Comparison of ENCODE assay signal across 1 cellular context in the genomic region with DNA sequence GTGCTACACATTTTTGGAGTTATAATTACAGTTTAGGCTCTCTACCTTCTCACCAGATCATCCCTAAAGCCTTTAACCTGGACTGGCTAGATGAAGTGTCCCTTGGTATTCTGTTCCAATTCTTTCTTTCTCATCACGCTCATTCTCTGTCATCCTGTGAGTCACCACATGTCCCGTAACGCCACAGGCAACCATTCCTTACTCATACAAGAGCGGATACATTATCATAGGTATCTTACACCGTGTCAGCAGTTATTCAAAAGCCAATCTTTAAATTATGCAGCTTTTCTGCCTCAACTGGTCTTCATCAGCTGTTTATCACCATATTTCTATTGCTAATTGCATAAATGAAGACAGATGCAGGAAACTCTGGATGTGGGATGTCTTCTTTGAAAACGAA.
TF ChIP-seq lines count a peak whose summit lies in the region.

No MANE protein-coding gene starts in this region.

TF ChIP-seq in SK-N-SH treated with all-trans-retinoic acid at 6 μM for 48 hours, 23 proteins besides CTCF, POLR2A, EP300 and RAD21 (continued from another document):
- TF ChIP-seq, protein P1, sequence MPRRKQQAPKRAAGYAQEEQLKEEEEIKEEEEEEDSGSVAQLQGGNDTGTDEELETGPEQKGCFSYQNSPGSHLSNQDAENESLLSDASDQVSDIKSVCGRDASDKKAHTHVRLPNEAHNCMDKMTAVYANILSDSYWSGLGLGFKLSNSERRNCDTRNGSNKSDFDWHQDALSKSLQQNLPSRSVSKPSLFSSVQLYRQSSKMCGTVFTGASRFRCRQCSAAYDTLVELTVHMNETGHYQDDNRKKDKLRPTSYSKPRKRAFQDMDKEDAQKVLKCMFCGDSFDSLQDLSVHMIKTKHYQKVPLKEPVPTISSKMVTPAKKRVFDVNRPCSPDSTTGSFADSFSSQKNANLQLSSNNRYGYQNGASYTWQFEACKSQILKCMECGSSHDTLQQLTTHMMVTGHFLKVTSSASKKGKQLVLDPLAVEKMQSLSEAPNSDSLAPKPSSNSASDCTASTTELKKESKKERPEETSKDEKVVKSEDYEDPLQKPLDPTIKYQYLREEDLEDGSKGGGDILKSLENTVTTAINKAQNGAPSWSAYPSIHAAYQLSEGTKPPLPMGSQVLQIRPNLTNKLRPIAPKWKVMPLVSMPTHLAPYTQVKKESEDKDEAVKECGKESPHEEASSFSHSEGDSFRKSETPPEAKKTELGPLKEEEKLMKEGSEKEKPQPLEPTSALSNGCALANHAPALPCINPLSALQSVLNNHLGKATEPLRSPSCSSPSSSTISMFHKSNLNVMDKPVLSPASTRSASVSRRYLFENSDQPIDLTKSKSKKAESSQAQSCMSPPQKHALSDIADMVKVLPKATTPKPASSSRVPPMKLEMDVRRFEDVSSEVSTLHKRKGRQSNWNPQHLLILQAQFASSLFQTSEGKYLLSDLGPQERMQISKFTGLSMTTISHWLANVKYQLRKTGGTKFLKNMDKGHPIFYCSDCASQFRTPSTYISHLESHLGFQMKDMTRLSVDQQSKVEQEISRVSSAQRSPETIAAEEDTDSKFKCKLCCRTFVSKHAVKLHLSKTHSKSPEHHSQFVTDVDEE (CRISPR knock-in tag; IDR thresholded peaks at IDR 0.05): peak; percentile 28; the same call in 1 of the 2 replicates
- no peak for TF ChIP-seq CSDC2 (CRISPR knock-in tag; IDR thresholded peaks at IDR 0.05)
